ENCODE assay signal across 8 cellular contexts in genomic region chr19:1812426-1813196, GRCh38. TPM values are rescaled to one million over a fixed set of nuclear protein-coding genes. Genes with fewer than 3 reads are reported as not detected.
DNase-seq lines count a peak whose midpoint lies in the region; ATAC-seq and TF ChIP-seq lines count a peak whose summit lies in the region.

No MANE protein-coding gene starts in this region.

- TF ChIP-seq CTCF in endothelial cell (IDR thresholded peaks at IDR 0.05; ENCODE audit: unreplicated experiment) (peak; percentile 37), mesothelial cell of epicardium (IDR thresholded peaks at IDR 0.05; ENCODE audit: unreplicated experiment) (no peak)

- peak overlapping the region; percentile 99 for H3K27ac Mint-ChIP-seq in activated CD8-positive, alpha-beta memory T cell treated with anti-CD3 and anti-CD28 coated beads, Interleukin-2, amount 10 ng/mL, durations not matched to agents 7 days and 5 days
- H3K27ac Mint-ChIP-seq in endothelial cell (ENCODE audit: unreplicated experiment) (peak overlapping the region; percentile 64), mesothelial cell of epicardium (peak overlapping the region; percentile 63)

- CTCF ChIA-PET in activated CD8-positive, alpha-beta memory T cell treated with anti-CD3 and anti-CD28 coated beads, Interleukin-2, amount 10 ng/mL, durations not matched to agents 7 days and 5 days (lab: Charles Lee), result interaction anchor here (0.9 to 5.0 kb wide), 6 partner anchors 13 to 140 kb away, joined by 3 to 19 read pairs (median 12); no protein-coding TSS in a partner anchor

- H3K36me3 Mint-ChIP-seq in activated CD8-positive, alpha-beta memory T cell treated with anti-CD3 and anti-CD28 coated beads, Interleukin-2, amount 10 ng/mL, durations not matched to agents 7 days and 5 days, result peaks cover 5% of the 10 kb centered on the region
- H3K36me3 Mint-ChIP-seq in endothelial cell (ENCODE audit: low read depth, unreplicated experiment), result no peaks in the 10 kb centered on the region
- no peaks in the 10 kb centered on the region for H3K36me3 Mint-ChIP-seq in mesothelial cell of epicardium

- H3K9me3 Mint-ChIP-seq in activated CD8-positive, alpha-beta memory T cell treated with anti-CD3 and anti-CD28 coated beads, Interleukin-2, amount 10 ng/mL, durations not matched to agents 7 days and 5 days (ENCODE audit: low read depth), result no peaks in the 10 kb centered on the region
- H3K9me3 Mint-ChIP-seq in endothelial cell (ENCODE audit: unreplicated experiment) (no peaks in the 10 kb centered on the region), mesothelial cell of epicardium (no peaks in the 10 kb centered on the region)

- H3K27me3 Mint-ChIP-seq in activated CD8-positive, alpha-beta memory T cell treated with anti-CD3 and anti-CD28 coated beads, Interleukin-2, amount 10 ng/mL, durations not matched to agents 7 days and 5 days, result no peaks in the 10 kb centered on the region
- peaks cover 10% of the 10 kb centered on the region for H3K27me3 Mint-ChIP-seq in endothelial cell (ENCODE audit: unreplicated experiment)
- no peaks in the 10 kb centered on the region for H3K27me3 Mint-ChIP-seq in mesothelial cell of epicardium (ENCODE audit: low read depth)

- peaks cover 14% of the 10 kb centered on the region for H3K4me1 Mint-ChIP-seq in activated CD8-positive, alpha-beta memory T cell treated with anti-CD3 and anti-CD28 coated beads, Interleukin-2, amount 10 ng/mL, durations not matched to agents 7 days and 5 days
- H3K4me1 Mint-ChIP-seq in endothelial cell (ENCODE audit: unreplicated experiment) (peaks cover 6% of the 10 kb centered on the region), mesothelial cell of epicardium (peaks cover 9% of the 10 kb centered on the region)

- ATAC-seq in GM19463 (IDR thresholded peaks at IDR 0.05; ENCODE audit: unreplicated experiment), result peak; percentile 78
- ATAC-seq in activated CD8-positive, alpha-beta memory T cell treated with anti-CD3 and anti-CD28 coated beads, Interleukin-2, amount 10 ng/mL, durations not matched to agents 7 days and 5 days, result peak; percentile 91

- H3K4me3 Mint-ChIP-seq in activated CD8-positive, alpha-beta memory T cell treated with anti-CD3 and anti-CD28 coated beads, Interleukin-2, amount 10 ng/mL, durations not matched to agents 7 days and 5 days, result peak overlapping the region; percentile 81
- H3K4me3 Mint-ChIP-seq in endothelial cell (ENCODE audit: unreplicated experiment) (peak overlapping the region; percentile 89), mesothelial cell of epicardium (peak overlapping the region; percentile 85)

- DNase-seq in COLO668 (lab: John Stamatoyannopoulos, UW; ENCODE audit: unreplicated experiment) (peak; percentile 81), HPDE6-E6E7 (ENCODE audit: extremely low spot score) (peak; percentile 96), NOMO-1 treated with DMSO at 0.1 percent for 48 hours (lab: John Stamatoyannopoulos, UW; ENCODE audit: unreplicated experiment) (peak; percentile 98), endothelial cell (ENCODE audit: low spot score) (peak; percentile 79), mesothelial cell of epicardium (ENCODE audit: low spot score in 2 of 2, unreplicated experiment in 2 of 2) (peak; percentile 68 to 80)
- peak; percentile 99 for DNase-seq in activated CD8-positive, alpha-beta memory T cell treated with anti-CD3 and anti-CD28 coated beads, Interleukin-2, amount 10 ng/mL, durations not matched to agents 7 days and 5 days
- DNase-seq in stimulated activated CD8-positive, alpha-beta memory T cell treated with anti-CD3 and anti-CD28 coated beads, Interleukin-15, amount 100 ng/mL, for 48 hours (ENCODE audit: low read depth in 2 of 2), result peak; percentile 78 to 85

RNA-seq across cellular contexts. Expression of gene ATP8B3, which starts 0.5 kb away (rescaled TPM):
- total RNA-seq in activated CD8-positive, alpha-beta memory T cell treated with anti-CD3 and anti-CD28 coated beads, Interleukin-2, amount 10 ng/mL, durations not matched to agents 7 days and 5 days, result 10 to 100 TPM in 1 of 2 experiments, 1 to 10 TPM in 1; 7.3 to 21.8 TPM
- total RNA-seq in endothelial cell (ENCODE audit: unreplicated experiment), result 0.69 TPM
- 2.2 to 2.4 TPM (median 2.3 TPM) in 3 replicates for total RNA-seq in mesothelial cell of epicardium

RNA-seq across cellular contexts. Expression of gene REXO1, which starts 35.7 kb away (rescaled TPM):
- total RNA-seq in activated CD8-positive, alpha-beta memory T cell treated with anti-CD3 and anti-CD28 coated beads, Interleukin-2, amount 10 ng/mL, durations not matched to agents 7 days and 5 days, result 10 to 100 TPM; 58.4 to 68.4 TPM
- total RNA-seq in endothelial cell (ENCODE audit: unreplicated experiment) (48.1 TPM), mesothelial cell of epicardium (41.6 to 46.6 TPM (median 44.3 TPM) in 3 replicates)

RNA-seq across cellular contexts. Expression of gene KLF16, which starts 50.8 kb away (rescaled TPM):
- total RNA-seq in activated CD8-positive, alpha-beta memory T cell treated with anti-CD3 and anti-CD28 coated beads, Interleukin-2, amount 10 ng/mL, durations not matched to agents 7 days and 5 days, result 10 to 100 TPM; 22.6 to 28.1 TPM
- total RNA-seq in endothelial cell (ENCODE audit: unreplicated experiment) (19.9 TPM), mesothelial cell of epicardium (22.0 to 24.1 TPM (median 23.5 TPM) in 3 replicates)

RNA-seq across cellular contexts. Expression of gene ONECUT3, which starts 59.3 kb away (rescaled TPM):
- not detected for total RNA-seq in activated CD8-positive, alpha-beta memory T cell treated with anti-CD3 and anti-CD28 coated beads, Interleukin-2, amount 10 ng/mL, durations not matched to agents 7 days and 5 days
- total RNA-seq in endothelial cell (ENCODE audit: unreplicated experiment), result not detected
- total RNA-seq in mesothelial cell of epicardium, result not detected in 3 replicates

Comparison
In these comparisons a context has a peak if more than half of its experiments do, and no peak if none do; other contexts are left out.
1. Peak in every context shown above with its lines: DNase-seq and ATAC-seq.